ENCODE assay signal across 19 cellular contexts in the genomic region with DNA sequence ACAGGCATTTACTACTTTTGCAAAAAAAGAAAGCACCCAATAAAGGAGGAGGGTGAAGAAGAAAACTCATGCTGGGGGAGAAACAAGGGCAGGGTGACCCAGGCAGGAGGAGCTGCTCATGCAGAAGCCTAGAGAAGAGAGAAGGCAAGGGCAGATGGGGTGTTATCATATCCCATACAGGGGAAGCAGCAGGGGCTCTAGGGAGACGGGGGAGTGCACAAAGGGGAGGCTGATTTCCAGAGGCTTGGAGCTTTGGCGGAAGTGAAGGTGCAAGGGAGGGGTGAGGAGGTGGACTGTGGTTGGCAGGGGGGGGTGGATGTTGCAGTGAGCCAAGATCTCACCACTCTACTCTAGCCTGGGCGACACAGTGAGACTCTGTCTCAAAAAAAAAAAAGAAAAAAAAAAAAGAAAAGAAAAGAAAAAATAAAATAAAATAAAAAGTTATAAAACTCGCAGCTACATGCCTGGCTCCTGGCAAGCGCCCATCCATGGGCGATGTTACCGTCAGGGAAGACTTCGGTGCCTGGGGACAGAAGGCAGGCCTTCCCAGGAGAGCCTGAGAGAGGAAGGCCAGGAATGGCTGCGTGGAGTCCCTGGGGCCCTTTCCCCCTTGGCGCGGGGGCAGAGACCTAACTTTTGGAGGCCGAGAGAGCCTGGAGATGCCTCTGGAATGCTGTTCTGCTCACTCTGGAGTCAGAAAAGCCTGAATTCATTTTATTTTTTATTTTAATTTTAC. TPM values are rescaled to one million over a fixed set of nuclear protein-coding genes. Genes with fewer than 3 reads are reported as not detected.
"Had no signal": no experiment of that assay in that cellular context is flagged by ENCODE, and none has a peak within 500 bp of the region (broad histone marks: within the 10 kb centered on the region; RNA-seq: fewer than 3 reads in every experiment).

No MANE protein-coding gene starts in this region.

- H3K4me3 ChIP-seq: lung, sigmoid colon, transverse colon had no signal

- H3K27me3 ChIP-seq: brain microvascular endothelial cell, transverse colon had no signal

- DNase-seq: activated CD4-positive, alpha-beta T cell treated with anti-CD3 and anti-CD28 coated beads for 1 hour; activated CD4-positive, alpha-beta T cell treated with anti-CD3 and anti-CD28 coated beads, Interleukin-2, amount 50 U/mL, for 48 hours; activated CD8-positive, alpha-beta memory T cell treated with anti-CD3 and anti-CD28 coated beads, Interleukin-2, amount 10 ng/mL, durations not matched to agents 7 days and 5 days; activated effector memory CD4-positive, alpha-beta T cell treated with Interleukin-2 at 50 U/mL for 16 hours; activated T-cell treated with anti-CD3 and anti-CD28 coated beads, Interleukin-2, amount 50 U/mL, for 24 hours; amygdala; brain microvascular endothelial cell; effector memory CD4-positive, alpha-beta T cell; hypothalamus; midbrain; sigmoid colon; stimulated activated CD4-positive, alpha-beta T cell treated with anti-CD3 and anti-CD28 coated beads, Interleukin-2, amount 100 ng/mL, for 24 hours; stimulated activated naive CD4-positive, alpha-beta T cell; substantia nigra; SW 1271; transverse colon had no signal

- H3K36me3 ChIP-seq: brain microvascular endothelial cell, sigmoid colon, transverse colon had no signal

- ATAC-seq: activated CD8-positive, alpha-beta memory T cell treated with anti-CD3 and anti-CD28 coated beads, Interleukin-2, amount 10 ng/mL, durations not matched to agents 7 days and 5 days had no signal

- H3K27ac ChIP-seq: brain microvascular endothelial cell, epithelial cell of prostate, sigmoid colon, transverse colon had no signal

- H3K9me3 ChIP-seq: sigmoid colon, transverse colon had no signal

RNA-seq across cellular contexts. Expression of a gene that starts 3.3 kb away (rescaled TPM):
- total RNA-seq: activated CD8-positive, alpha-beta memory T cell treated with anti-CD3 and anti-CD28 coated beads, Interleukin-2, amount 10 ng/mL, durations not matched to agents 7 days and 5 days had no signal

RNA-seq across cellular contexts. Expression of a gene that starts 5.2 kb away (rescaled TPM):
- total RNA-seq: activated CD8-positive, alpha-beta memory T cell treated with anti-CD3 and anti-CD28 coated beads, Interleukin-2, amount 10 ng/mL, durations not matched to agents 7 days and 5 days; posterior vena cava; sigmoid colon; transverse colon had no signal

RNA-seq across cellular contexts. Expression of a gene that starts 14.5 kb away (rescaled TPM):
- total RNA-seq: transverse colon had no signal
